1 cellular context compared by ENCODE assay signal in the genomic region with DNA sequence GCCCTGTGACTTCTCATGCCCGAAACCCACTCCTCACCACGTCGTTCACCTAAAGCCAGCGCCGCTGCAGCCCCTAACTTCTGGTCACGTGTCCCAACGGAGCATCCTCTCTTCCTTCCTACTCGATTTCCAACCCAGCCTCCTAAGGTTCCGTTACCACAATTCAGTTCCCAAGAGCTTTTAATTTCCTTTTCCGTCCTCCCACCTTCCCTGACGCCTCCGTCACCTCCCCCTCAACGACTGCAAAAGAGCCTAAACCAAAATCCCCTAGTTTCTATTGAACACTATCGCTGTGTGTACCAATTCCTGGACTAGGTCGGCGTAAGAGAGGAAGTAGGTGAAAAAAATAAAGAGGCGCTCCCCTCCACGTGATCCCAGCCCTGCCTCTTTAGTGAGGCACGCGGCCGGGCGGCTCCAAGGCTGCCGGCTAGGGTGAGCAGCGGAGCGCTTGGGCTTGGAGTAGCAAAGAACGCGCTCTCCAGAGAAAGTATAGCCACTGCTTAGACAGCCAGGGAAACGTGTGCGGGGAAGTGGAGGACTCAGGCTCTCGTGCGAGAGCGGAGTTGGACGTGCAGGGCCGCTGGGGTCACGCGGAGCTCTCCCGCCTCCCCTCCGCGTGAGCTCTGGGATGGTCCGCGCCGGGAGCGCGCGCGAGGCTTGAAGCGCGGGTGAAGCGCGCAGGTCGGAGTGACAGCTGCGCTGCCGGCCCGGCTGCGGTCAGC.
TF ChIP-seq lines count a peak whose summit lies in the region.

A gene (plus strand): TSS at position 685 of the 722 bp plus-strand sequence.
A gene (minus strand): TSS at position 82 of the 722 bp plus-strand sequence. CDS start 1,189 bp downstream, outside the sequence.

TF ChIP-seq in GM12878, 131 proteins besides CTCF, POLR2A, EP300 and RAD21 (continued from another document):
- 0 out of 4 replicates have a peak, but pooled peaks of 1 of the 2 experiments have one; percentile 55 for TF ChIP-seq SRF (IDR thresholded peaks at IDR 0.05; ENCODE audit: low read depth in 2 of 2, low read length in 2 of 2)
- peak; percentile 62; the same call in 1 of the 2 replicates for TF ChIP-seq PAX5 (IDR thresholded peaks at IDR 0.05; ENCODE audit: borderline replicate concordance, low read depth, low read length)
- TF ChIP-seq, protein P1, sequence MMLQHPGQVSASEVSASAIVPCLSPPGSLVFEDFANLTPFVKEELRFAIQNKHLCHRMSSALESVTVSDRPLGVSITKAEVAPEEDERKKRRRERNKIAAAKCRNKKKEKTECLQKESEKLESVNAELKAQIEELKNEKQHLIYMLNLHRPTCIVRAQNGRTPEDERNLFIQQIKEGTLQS (IDR thresholded peaks at IDR 0.05; ENCODE audit: borderline replicate concordance, extremely low read depth, low read depth, low read length): peak; percentile 78; the same call in 1 of the 2 replicates
- TF ChIP-seq MTA3 (IDR thresholded peaks at IDR 0.05; ENCODE audit: borderline replicate concordance, low read length): no peak
- peak; percentile 99 for TF ChIP-seq RAD51 (IDR thresholded peaks at IDR 0.05)
- no peak for TF ChIP-seq ZNF274 (IDR thresholded peaks at IDR 0.05; ENCODE audit: insufficient read depth, insufficient read length)
- peak in 1 of 2 experiments; percentile 44; a peak in 1 of 4 replicates for TF ChIP-seq ETV6 (conservative IDR thresholded peaks at IDR 0.05 in 1 of 2, IDR thresholded peaks at IDR 0.05 in 1 of 2; ENCODE audit: borderline replicate concordance in 1 of 2, low read depth in 1 of 2)
- peak; percentile 96 for TF ChIP-seq TAF1 (IDR thresholded peaks at IDR 0.05; ENCODE audit: borderline replicate concordance, low read depth, low read length)
- TF ChIP-seq POU2F2 (IDR thresholded peaks at IDR 0.05; ENCODE audit: borderline replicate concordance, low read depth, low read length): peak; percentile 81; the same call in 2 of the 3 replicates
- TF ChIP-seq, protein P2, sequence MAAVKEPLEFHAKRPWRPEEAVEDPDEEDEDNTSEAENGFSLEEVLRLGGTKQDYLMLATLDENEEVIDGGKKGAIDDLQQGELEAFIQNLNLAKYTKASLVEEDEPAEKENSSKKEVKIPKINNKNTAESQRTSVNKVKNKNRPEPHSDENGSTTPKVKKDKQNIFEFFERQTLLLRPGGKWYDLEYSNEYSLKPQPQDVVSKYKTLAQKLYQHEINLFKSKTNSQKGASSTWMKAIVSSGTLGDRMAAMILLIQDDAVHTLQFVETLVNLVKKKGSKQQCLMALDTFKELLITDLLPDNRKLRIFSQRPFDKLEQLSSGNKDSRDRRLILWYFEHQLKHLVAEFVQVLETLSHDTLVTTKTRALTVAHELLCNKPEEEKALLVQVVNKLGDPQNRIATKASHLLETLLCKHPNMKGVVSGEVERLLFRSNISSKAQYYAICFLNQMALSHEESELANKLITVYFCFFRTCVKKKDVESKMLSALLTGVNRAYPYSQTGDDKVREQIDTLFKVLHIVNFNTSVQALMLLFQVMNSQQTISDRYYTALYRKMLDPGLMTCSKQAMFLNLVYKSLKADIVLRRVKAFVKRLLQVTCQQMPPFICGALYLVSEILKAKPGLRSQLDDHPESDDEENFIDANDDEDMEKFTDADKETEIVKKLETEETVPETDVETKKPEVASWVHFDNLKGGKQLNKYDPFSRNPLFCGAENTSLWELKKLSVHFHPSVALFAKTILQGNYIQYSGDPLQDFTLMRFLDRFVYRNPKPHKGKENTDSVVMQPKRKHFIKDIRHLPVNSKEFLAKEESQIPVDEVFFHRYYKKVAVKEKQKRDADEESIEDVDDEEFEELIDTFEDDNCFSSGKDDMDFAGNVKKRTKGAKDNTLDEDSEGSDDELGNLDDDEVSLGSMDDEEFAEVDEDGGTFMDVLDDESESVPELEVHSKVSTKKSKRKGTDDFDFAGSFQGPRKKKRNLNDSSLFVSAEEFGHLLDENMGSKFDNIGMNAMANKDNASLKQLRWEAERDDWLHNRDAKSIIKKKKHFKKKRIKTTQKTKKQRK (IDR thresholded peaks at IDR 0.05; ENCODE audit: low read depth, low read length): no peak
- TF ChIP-seq, protein P3, sequence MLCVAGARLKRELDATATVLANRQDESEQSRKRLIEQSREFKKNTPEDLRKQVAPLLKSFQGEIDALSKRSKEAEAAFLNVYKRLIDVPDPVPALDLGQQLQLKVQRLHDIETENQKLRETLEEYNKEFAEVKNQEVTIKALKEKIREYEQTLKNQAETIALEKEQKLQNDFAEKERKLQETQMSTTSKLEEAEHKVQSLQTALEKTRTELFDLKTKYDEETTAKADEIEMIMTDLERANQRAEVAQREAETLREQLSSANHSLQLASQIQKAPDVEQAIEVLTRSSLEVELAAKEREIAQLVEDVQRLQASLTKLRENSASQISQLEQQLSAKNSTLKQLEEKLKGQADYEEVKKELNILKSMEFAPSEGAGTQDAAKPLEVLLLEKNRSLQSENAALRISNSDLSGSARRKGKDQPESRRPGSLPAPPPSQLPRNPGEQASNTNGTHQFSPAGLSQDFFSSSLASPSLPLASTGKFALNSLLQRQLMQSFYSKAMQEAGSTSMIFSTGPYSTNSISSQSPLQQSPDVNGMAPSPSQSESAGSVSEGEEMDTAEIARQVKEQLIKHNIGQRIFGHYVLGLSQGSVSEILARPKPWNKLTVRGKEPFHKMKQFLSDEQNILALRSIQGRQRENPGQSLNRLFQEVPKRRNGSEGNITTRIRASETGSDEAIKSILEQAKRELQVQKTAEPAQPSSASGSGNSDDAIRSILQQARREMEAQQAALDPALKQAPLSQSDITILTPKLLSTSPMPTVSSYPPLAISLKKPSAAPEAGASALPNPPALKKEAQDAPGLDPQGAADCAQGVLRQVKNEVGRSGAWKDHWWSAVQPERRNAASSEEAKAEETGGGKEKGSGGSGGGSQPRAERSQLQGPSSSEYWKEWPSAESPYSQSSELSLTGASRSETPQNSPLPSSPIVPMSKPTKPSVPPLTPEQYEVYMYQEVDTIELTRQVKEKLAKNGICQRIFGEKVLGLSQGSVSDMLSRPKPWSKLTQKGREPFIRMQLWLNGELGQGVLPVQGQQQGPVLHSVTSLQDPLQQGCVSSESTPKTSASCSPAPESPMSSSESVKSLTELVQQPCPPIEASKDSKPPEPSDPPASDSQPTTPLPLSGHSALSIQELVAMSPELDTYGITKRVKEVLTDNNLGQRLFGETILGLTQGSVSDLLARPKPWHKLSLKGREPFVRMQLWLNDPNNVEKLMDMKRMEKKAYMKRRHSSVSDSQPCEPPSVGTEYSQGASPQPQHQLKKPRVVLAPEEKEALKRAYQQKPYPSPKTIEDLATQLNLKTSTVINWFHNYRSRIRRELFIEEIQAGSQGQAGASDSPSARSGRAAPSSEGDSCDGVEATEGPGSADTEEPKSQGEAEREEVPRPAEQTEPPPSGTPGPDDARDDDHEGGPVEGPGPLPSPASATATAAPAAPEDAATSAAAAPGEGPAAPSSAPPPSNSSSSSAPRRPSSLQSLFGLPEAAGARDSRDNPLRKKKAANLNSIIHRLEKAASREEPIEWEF (IDR thresholded peaks at IDR 0.05; ENCODE audit: insufficient replicate concordance, low read depth, low read length): peak; percentile 21
- peak; percentile 96 for TF ChIP-seq ZNF384 (IDR thresholded peaks at IDR 0.05; ENCODE audit: borderline replicate concordance, low read depth, low read length)
- peak; percentile 95 for TF ChIP-seq TCF3 (IDR thresholded peaks at IDR 0.05; ENCODE audit: borderline replicate concordance, insufficient read depth, low read depth, low read length)
- TF ChIP-seq, protein P4, sequence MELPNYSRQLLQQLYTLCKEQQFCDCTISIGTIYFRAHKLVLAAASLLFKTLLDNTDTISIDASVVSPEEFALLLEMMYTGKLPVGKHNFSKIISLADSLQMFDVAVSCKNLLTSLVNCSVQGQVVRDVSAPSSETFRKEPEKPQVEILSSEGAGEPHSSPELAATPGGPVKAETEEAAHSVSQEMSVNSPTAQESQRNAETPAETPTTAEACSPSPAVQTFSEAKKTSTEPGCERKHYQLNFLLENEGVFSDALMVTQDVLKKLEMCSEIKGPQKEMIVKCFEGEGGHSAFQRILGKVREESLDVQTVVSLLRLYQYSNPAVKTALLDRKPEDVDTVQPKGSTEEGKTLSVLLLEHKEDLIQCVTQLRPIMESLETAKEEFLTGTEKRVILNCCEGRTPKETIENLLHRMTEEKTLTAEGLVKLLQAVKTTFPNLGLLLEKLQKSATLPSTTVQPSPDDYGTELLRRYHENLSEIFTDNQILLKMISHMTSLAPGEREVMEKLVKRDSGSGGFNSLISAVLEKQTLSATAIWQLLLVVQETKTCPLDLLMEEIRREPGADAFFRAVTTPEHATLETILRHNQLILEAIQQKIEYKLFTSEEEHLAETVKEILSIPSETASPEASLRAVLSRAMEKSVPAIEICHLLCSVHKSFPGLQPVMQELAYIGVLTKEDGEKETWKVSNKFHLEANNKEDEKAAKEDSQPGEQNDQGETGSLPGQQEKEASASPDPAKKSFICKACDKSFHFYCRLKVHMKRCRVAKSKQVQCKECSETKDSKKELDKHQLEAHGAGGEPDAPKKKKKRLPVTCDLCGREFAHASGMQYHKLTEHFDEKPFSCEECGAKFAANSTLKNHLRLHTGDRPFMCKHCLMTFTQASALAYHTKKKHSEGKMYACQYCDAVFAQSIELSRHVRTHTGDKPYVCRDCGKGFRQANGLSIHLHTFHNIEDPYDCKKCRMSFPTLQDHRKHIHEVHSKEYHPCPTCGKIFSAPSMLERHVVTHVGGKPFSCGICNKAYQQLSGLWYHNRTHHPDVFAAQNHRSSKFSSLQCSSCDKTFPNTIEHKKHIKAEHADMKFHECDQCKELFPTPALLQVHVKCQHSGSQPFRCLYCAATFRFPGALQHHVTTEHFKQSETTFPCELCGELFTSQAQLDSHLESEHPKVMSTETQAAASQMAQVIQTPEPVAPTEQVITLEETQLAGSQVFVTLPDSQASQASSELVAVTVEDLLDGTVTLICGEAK (IDR thresholded peaks at IDR 0.05; ENCODE audit: borderline replicate concordance): peak; percentile 99
- no peak for TF ChIP-seq HDAC6 (IDR thresholded peaks at IDR 0.05; ENCODE audit: unreplicated experiment)
- TF ChIP-seq RUNX3 (IDR thresholded peaks at IDR 0.05; ENCODE audit: low read length): peak; percentile 73
- TF ChIP-seq POLR2AphosphoS2 (IDR thresholded peaks at IDR 0.05; ENCODE audit: low read depth, low read length): peak; percentile 90
- peak; percentile 82 for TF ChIP-seq HCFC1 (IDR thresholded peaks at IDR 0.05; ENCODE audit: low read length)
- TF ChIP-seq, protein P5, sequence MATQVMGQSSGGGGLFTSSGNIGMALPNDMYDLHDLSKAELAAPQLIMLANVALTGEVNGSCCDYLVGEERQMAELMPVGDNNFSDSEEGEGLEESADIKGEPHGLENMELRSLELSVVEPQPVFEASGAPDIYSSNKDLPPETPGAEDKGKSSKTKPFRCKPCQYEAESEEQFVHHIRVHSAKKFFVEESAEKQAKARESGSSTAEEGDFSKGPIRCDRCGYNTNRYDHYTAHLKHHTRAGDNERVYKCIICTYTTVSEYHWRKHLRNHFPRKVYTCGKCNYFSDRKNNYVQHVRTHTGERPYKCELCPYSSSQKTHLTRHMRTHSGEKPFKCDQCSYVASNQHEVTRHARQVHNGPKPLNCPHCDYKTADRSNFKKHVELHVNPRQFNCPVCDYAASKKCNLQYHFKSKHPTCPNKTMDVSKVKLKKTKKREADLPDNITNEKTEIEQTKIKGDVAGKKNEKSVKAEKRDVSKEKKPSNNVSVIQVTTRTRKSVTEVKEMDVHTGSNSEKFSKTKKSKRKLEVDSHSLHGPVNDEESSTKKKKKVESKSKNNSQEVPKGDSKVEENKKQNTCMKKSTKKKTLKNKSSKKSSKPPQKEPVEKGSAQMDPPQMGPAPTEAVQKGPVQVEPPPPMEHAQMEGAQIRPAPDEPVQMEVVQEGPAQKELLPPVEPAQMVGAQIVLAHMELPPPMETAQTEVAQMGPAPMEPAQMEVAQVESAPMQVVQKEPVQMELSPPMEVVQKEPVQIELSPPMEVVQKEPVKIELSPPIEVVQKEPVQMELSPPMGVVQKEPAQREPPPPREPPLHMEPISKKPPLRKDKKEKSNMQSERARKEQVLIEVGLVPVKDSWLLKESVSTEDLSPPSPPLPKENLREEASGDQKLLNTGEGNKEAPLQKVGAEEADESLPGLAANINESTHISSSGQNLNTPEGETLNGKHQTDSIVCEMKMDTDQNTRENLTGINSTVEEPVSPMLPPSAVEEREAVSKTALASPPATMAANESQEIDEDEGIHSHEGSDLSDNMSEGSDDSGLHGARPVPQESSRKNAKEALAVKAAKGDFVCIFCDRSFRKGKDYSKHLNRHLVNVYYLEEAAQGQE (IDR thresholded peaks at IDR 0.05; ENCODE audit: low read depth, low read length): no peak
- TF ChIP-seq, protein P6, sequence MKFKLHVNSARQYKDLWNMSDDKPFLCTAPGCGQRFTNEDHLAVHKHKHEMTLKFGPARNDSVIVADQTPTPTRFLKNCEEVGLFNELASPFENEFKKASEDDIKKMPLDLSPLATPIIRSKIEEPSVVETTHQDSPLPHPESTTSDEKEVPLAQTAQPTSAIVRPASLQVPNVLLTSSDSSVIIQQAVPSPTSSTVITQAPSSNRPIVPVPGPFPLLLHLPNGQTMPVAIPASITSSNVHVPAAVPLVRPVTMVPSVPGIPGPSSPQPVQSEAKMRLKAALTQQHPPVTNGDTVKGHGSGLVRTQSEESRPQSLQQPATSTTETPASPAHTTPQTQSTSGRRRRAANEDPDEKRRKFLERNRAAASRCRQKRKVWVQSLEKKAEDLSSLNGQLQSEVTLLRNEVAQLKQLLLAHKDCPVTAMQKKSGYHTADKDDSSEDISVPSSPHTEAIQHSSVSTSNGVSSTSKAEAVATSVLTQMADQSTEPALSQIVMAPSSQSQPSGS (IDR thresholded peaks at IDR 0.05; ENCODE audit: low read length): no peak
- peak; percentile 82 for TF ChIP-seq SPI1 (IDR thresholded peaks at IDR 0.05; ENCODE audit: borderline replicate concordance, insufficient read depth, low read depth, low read length)
- TF ChIP-seq POLR2AphosphoS5 (IDR thresholded peaks at IDR 0.05; ENCODE audit: low read length): peak; percentile 95
- peak; percentile 93; the same call in 1 of the 2 replicates for TF ChIP-seq RB1 (IDR thresholded peaks at IDR 0.05; ENCODE audit: borderline replicate concordance)
- peak; percentile 86 for TF ChIP-seq NFIC (IDR thresholded peaks at IDR 0.05; ENCODE audit: low read depth, low read length)
- TF ChIP-seq NBN (IDR thresholded peaks at IDR 0.05): peak; percentile 99
- TF ChIP-seq, protein P7, sequence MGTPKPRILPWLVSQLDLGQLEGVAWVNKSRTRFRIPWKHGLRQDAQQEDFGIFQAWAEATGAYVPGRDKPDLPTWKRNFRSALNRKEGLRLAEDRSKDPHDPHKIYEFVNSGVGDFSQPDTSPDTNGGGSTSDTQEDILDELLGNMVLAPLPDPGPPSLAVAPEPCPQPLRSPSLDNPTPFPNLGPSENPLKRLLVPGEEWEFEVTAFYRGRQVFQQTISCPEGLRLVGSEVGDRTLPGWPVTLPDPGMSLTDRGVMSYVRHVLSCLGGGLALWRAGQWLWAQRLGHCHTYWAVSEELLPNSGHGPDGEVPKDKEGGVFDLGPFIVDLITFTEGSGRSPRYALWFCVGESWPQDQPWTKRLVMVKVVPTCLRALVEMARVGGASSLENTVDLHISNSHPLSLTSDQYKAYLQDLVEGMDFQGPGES (IDR thresholded peaks at IDR 0.05): no peak
- 0 out of 2 replicates have a peak, but pooled peaks have one; percentile 49 for TF ChIP-seq ZNF24 (IDR thresholded peaks at IDR 0.05)
- 0 out of 2 replicates have a peak, but pooled peaks have one; percentile 15 for TF ChIP-seq JUNB (IDR thresholded peaks at IDR 0.05)
